ENCODE assay signal across 11 cellular contexts in genomic region chr1:206715120-206715519, GRCh38. TPM values are rescaled to one million over a fixed set of nuclear protein-coding genes. Genes with fewer than 3 reads are reported as not detected.
DNase-seq lines count a peak whose midpoint lies in the region; ATAC-seq and TF ChIP-seq lines count a peak whose summit lies in the region.
"Had no signal": no experiment of that assay in that cellular context is flagged by ENCODE, and none has a peak within 500 bp of the region (broad histone marks: within the 10 kb centered on the region; RNA-seq: fewer than 3 reads in every experiment).

No MANE protein-coding gene starts in this region.

- no peak overlapping the region for H2BK120ac ChIP-seq in mesenchymal stem cell (ENCODE audit: low read depth, low read length)

- H3K4me2 ChIP-seq in mesenchymal stem cell (ENCODE audit: low read length, poor library complexity, severe bottlenecking): no peak overlapping the region

- H2AFZ ChIP-seq in mesenchymal stem cell (ENCODE audit: low read depth, low read length): no peak overlapping the region

- H3K9me3 ChIP-seq in mesenchymal stem cell (ENCODE audit: control insufficient read depth, low read length) (no peaks in the 10 kb centered on the region), thyroid gland (no peaks in the 10 kb centered on the region)
- H3K9me3 ChIP-seq: ovary, SJCRH30 had no signal

- H2BK5ac ChIP-seq in mesenchymal stem cell (ENCODE audit: low read depth, low read length, poor library complexity, severe bottlenecking): no peak overlapping the region

- peaks cover 86% of the 10 kb centered on the region for H3K4me1 Mint-ChIP-seq in activated T-cell treated with anti-CD3 and anti-CD28 coated beads, Interleukin-2, amount 50 U/mL, for 24 hours (ENCODE audit: low read depth)
- peaks cover 82% of the 10 kb centered on the region for H3K4me1 Mint-ChIP-seq in activated T-helper 1 cell treated with anti-CD3 and anti-CD28 coated beads, Interleukin-12 subunit alpha, Interleukin-12 subunit beta, Interleukin-2, Interleukin-4 antibody, amounts not matched to agents 30 ng/mL and 10 ng/mL and 1 ng/mL, durations not matched to agents 14 hours and 24 hours and 36 hours (ENCODE audit: low read depth)

- H3K36me3 Mint-ChIP-seq in activated T-cell treated with anti-CD3 and anti-CD28 coated beads, Interleukin-2, amount 50 U/mL, for 24 hours (ENCODE audit: low read depth): peaks cover 10% of the 10 kb centered on the region
- peaks cover 10% of the 10 kb centered on the region for H3K36me3 Mint-ChIP-seq in activated T-helper 1 cell treated with anti-CD3 and anti-CD28 coated beads, Interleukin-12 subunit alpha, Interleukin-12 subunit beta, Interleukin-2, Interleukin-4 antibody, amounts not matched to agents 30 ng/mL and 10 ng/mL and 1 ng/mL, durations not matched to agents 14 hours and 24 hours and 36 hours (ENCODE audit: low read depth)

- peak overlapping the region; percentile 5 for H3K9ac ChIP-seq in mesenchymal stem cell (ENCODE audit: low read length)

- H3K4me1 ChIP-seq in mesenchymal stem cell (ENCODE audit: control insufficient read depth, insufficient read depth, low read depth, low read length) (peaks cover 23% of the 10 kb centered on the region), thyroid gland (peaks cover 21 to 48% of the 10 kb centered on the region in 2 donors)

- H3K4me3 Mint-ChIP-seq in activated T-cell treated with anti-CD3 and anti-CD28 coated beads, Interleukin-2, amount 50 U/mL, for 24 hours: no peak overlapping the region
- no peak overlapping the region for H3K4me3 Mint-ChIP-seq in activated T-helper 1 cell treated with anti-CD3 and anti-CD28 coated beads, Interleukin-12 subunit alpha, Interleukin-12 subunit beta, Interleukin-2, Interleukin-4 antibody, amounts not matched to agents 30 ng/mL and 10 ng/mL and 1 ng/mL, durations not matched to agents 14 hours and 24 hours and 36 hours

- H3K23ac ChIP-seq in mesenchymal stem cell (ENCODE audit: low read length in 2 of 2): no peak overlapping the region

- ATAC-seq in GM18870 (IDR thresholded peaks at IDR 0.05; ENCODE audit: unreplicated experiment): no peak

- no peaks in the 10 kb centered on the region for H3K27me3 ChIP-seq in mesenchymal stem cell (ENCODE audit: control insufficient read depth in 1 of 2, insufficient read depth in 1 of 2, low read length in 2 of 2)
- H3K27me3 ChIP-seq in thyroid gland: no peaks in the 10 kb centered on the region
- H3K27me3 ChIP-seq: ovary, SJCRH30 had no signal

- peaks cover 6% of the 10 kb centered on the region for H3K79me1 ChIP-seq in mesenchymal stem cell (replicated peaks; ENCODE audit: low read length, poor library complexity, severe bottlenecking)

- H3K4me3 ChIP-seq in mesenchymal stem cell (ENCODE audit: insufficient read depth in 1 of 2, low read depth in 1 of 2, low read length in 2 of 2) (no peak overlapping the region), thyroid gland (replicated peaks in 1 of 3) (no peak overlapping the region)
- H3K4me3 ChIP-seq: ovary, SJCRH30 had no signal

- H4K8ac ChIP-seq in mesenchymal stem cell (ENCODE audit: low read length): no peak overlapping the region

- DNase-seq in activated T-cell treated with anti-CD3 and anti-CD28 coated beads, Interleukin-2, amount 50 U/mL, for 24 hours: no peak
- DNase-seq in activated T-cell treated with anti-CD3 and anti-CD28 coated beads, Interleukin-2, amount 50 U/mL, for 48 hours: no peak
- no peak for DNase-seq in activated T-helper 1 cell treated with anti-CD3 and anti-CD28 coated beads, Interleukin-12 subunit alpha, Interleukin-12 subunit beta, Interleukin-2, Interleukin-4 antibody, amounts not matched to agents 30 ng/mL and 10 ng/mL and 1 ng/mL, durations not matched to agents 14 hours and 24 hours and 36 hours (ENCODE audit: low spot score)
- DNase-seq in mesenchymal stem cell (no peak), thyroid gland (no peak), retina (no peak), RPMI8226 (no peak)
- DNase-seq: NCI-H345, ovary, SJCRH30 had no signal

- H3K18ac ChIP-seq in mesenchymal stem cell (ENCODE audit: low read depth in 1 of 2, low read length in 2 of 2): no peak overlapping the region

- no peaks in the 10 kb centered on the region for H3K9me3 Mint-ChIP-seq in activated T-cell treated with anti-CD3 and anti-CD28 coated beads, Interleukin-2, amount 50 U/mL, for 24 hours
- H3K9me3 Mint-ChIP-seq in activated T-helper 1 cell treated with anti-CD3 and anti-CD28 coated beads, Interleukin-12 subunit alpha, Interleukin-12 subunit beta, Interleukin-2, Interleukin-4 antibody, amounts not matched to agents 30 ng/mL and 10 ng/mL and 1 ng/mL, durations not matched to agents 14 hours and 24 hours and 36 hours: no peaks in the 10 kb centered on the region

- 73% methylated on average over 2 of the region's 4 CpGs for WGBS in mesenchymal stem cell
- WGBS in thyroid gland, 2 donors: 78 to 91% methylated on average over 4 of the region's 4 CpGs

- H3K36me3 ChIP-seq in mesenchymal stem cell (ENCODE audit: control insufficient read depth in 1 of 2, insufficient read depth in 2 of 2, low read depth in 1 of 2, low read length in 2 of 2): no peaks in the 10 kb centered on the region
- H3K36me3 ChIP-seq in thyroid gland: no peaks in the 10 kb centered on the region
- H3K36me3 ChIP-seq: ovary had no signal

- intact Hi-C loops in activated T-helper 1 cell treated with anti-CD3 and anti-CD28 coated beads, Interleukin-12 subunit alpha, Interleukin-12 subunit beta, Interleukin-2, Interleukin-4 antibody, amounts not matched to agents 30 ng/mL and 10 ng/mL and 1 ng/mL, durations not matched to agents 14 hours and 24 hours and 36 hours (cut with micrococcal nuclease): no loop called here
- intact Hi-C loops in thyroid gland (cut with DNase I): no loop called here

- H2AK5ac ChIP-seq in mesenchymal stem cell (ENCODE audit: low read length, severe bottlenecking): no peak overlapping the region

- TF ChIP-seq POLR2A in thyroid gland (IDR thresholded peaks at IDR 0.05): no peak

- no peaks in the 10 kb centered on the region for H3K27me3 Mint-ChIP-seq in activated T-cell treated with anti-CD3 and anti-CD28 coated beads, Interleukin-2, amount 50 U/mL, for 24 hours
- H3K27me3 Mint-ChIP-seq in activated T-helper 1 cell treated with anti-CD3 and anti-CD28 coated beads, Interleukin-12 subunit alpha, Interleukin-12 subunit beta, Interleukin-2, Interleukin-4 antibody, amounts not matched to agents 30 ng/mL and 10 ng/mL and 1 ng/mL, durations not matched to agents 14 hours and 24 hours and 36 hours (ENCODE audit: insufficient read depth): no peaks in the 10 kb centered on the region

- no peak overlapping the region for H3K27ac ChIP-seq in mesenchymal stem cell (ENCODE audit: low read length, poor library complexity, severe bottlenecking)
- H3K27ac ChIP-seq in thyroid gland: peak overlapping the region in 2 of 3 donors; percentile 48 to 68
- H3K27ac ChIP-seq: ovary, SJCRH30 had no signal

- H2BK15ac ChIP-seq in mesenchymal stem cell (ENCODE audit: low read depth, poor library complexity, severe bottlenecking): no peak overlapping the region

- no peak overlapping the region for H3K14ac ChIP-seq in mesenchymal stem cell (ENCODE audit: low read length in 2 of 2)

- TF ChIP-seq CTCF in thyroid gland (IDR thresholded peaks at IDR 0.05): no peak

- H3K4ac ChIP-seq in mesenchymal stem cell (ENCODE audit: low read depth in 1 of 2, low read length in 2 of 2): peak overlapping the region in 1 of 2 experiments; percentile 32

- no peak overlapping the region for H2BK12ac ChIP-seq in mesenchymal stem cell (ENCODE audit: low read length in 2 of 2)

- H4K91ac ChIP-seq in mesenchymal stem cell (ENCODE audit: low read length): no peak overlapping the region

- peak overlapping the region; percentile 79 for H3K27ac Mint-ChIP-seq in activated T-cell treated with anti-CD3 and anti-CD28 coated beads, Interleukin-2, amount 50 U/mL, for 24 hours
- peak overlapping the region; percentile 74 for H3K27ac Mint-ChIP-seq in activated T-helper 1 cell treated with anti-CD3 and anti-CD28 coated beads, Interleukin-12 subunit alpha, Interleukin-12 subunit beta, Interleukin-2, Interleukin-4 antibody, amounts not matched to agents 30 ng/mL and 10 ng/mL and 1 ng/mL, durations not matched to agents 14 hours and 24 hours and 36 hours

RNA-seq across cellular contexts. Expression of gene MAPKAPK2, which starts 30.4 kb away (rescaled TPM):
- total RNA-seq in activated T-helper 1 cell treated with anti-CD3 and anti-CD28 coated beads, Interleukin-12 subunit alpha, Interleukin-12 subunit beta, Interleukin-2, Interleukin-4 antibody, amounts not matched to agents 30 ng/mL and 10 ng/mL and 1 ng/mL, durations not matched to agents 14 hours and 24 hours and 36 hours: 117 and 120 TPM in 2 replicates
- 73.7 TPM for polyA plus RNA-seq in mesenchymal stem cell (2013, experiment 1 of 2)
- polyA plus RNA-seq in mesenchymal stem cell (2013, experiment 2 of 2): 75.7 TPM
- 10 to 100 TPM; 48.5 to 64.0 (median 59.9) TPM for total RNA-seq in thyroid gland

RNA-seq across cellular contexts. Expression of gene IL19, which starts 55.5 kb away (rescaled TPM):
- not detected in 2 replicates for total RNA-seq in activated T-helper 1 cell treated with anti-CD3 and anti-CD28 coated beads, Interleukin-12 subunit alpha, Interleukin-12 subunit beta, Interleukin-2, Interleukin-4 antibody, amounts not matched to agents 30 ng/mL and 10 ng/mL and 1 ng/mL, durations not matched to agents 14 hours and 24 hours and 36 hours
- 0.04 TPM for polyA plus RNA-seq in mesenchymal stem cell (2013, experiment 1 of 2)
- polyA plus RNA-seq in mesenchymal stem cell (2013, experiment 2 of 2): 0.07 TPM
- total RNA-seq in thyroid gland: not detected
- total RNA-seq: ovary, SJCRH30 had no signal
- polyA plus RNA-seq: ovary had no signal

RNA-seq across cellular contexts. Expression of gene IL10, which starts 57.2 kb away (rescaled TPM):
- total RNA-seq in activated T-helper 1 cell treated with anti-CD3 and anti-CD28 coated beads, Interleukin-12 subunit alpha, Interleukin-12 subunit beta, Interleukin-2, Interleukin-4 antibody, amounts not matched to agents 30 ng/mL and 10 ng/mL and 1 ng/mL, durations not matched to agents 14 hours and 24 hours and 36 hours: 4.4 and 5.0 TPM in 2 replicates
- polyA plus RNA-seq in mesenchymal stem cell (2013, experiment 1 of 2): 0.11 TPM
- polyA plus RNA-seq in mesenchymal stem cell (2013, experiment 2 of 2): not detected
- total RNA-seq in thyroid gland: 1 to 10 TPM in 3 of 4 donors, under 1 TPM in 1; 0.34 to 2.3 (median 1.6) TPM
